8 cellular contexts compared by ENCODE assay signal in the genomic region with DNA sequence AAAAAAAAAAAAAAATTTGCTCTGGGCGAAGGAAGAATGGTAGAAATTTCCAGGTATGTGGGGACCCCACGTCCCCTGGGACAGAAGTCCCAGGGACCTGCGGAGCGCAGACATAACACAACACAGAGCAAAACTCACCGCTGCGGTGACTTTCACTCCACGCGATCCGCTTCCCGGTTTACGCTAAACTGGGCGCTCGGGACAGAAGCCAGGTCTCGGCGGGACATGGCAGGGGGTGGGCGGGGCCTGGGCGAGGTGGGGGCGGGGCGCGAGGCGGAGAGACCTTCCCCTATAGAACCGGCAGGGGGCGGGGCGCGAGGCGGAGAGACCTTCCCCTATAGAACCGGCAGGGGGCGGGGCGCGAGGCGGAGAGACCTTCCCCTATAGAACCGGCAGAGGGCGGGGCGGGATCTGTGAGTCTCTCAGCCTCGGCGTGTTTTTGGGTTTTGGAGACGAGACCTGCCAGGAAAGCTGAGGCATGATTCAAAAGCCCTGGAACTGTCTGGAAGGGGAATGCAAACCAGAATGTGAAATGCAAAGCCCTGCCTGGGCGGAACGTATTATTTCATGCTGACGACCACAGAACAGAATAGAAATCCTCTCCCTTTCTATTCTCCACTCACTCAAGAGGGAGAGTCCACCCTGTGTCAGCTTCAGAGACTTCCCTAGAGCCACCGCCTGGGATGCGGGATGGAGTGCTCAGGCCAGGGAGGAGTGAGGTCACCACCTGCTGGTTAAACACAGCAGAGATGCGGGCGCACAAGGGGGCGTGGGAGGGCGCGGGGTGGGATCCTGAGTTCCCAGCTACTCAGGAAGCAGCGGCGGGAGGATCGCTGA. TPM values are rescaled to one million over a fixed set of nuclear protein-coding genes. Genes with fewer than 3 reads are reported as not detected.
A peak's percentile ranks its signal among the peaks of the same experiment; 100 is the strongest.
DNase-seq lines count a peak whose midpoint lies in the region; ATAC-seq and TF ChIP-seq lines count a peak whose summit lies in the region.

No MANE protein-coding gene starts in this region.

- H3K27ac Mint-ChIP-seq in GM23338 = no peak overlapping the region
- no peak overlapping the region for H3K27ac Mint-ChIP-seq in stimulated activated naive CD8-positive, alpha-beta T cell treated with anti-CD3 and anti-CD28 coated beads, Interleukin-15, Interleukin-2, amounts not matched to agents 100 ng/mL and 50 ng/mL, for 24 hours

- no peak overlapping the region for H3K27ac ChIP-seq in GM23338 (ENCODE audit: low read depth)
- H3K27ac ChIP-seq in RWPE2 (ENCODE audit: poor library complexity, severe bottlenecking) = peak overlapping the region; percentile 87
- no peak overlapping the region for H3K27ac ChIP-seq in foreskin keratinocyte

- no peaks in the 10 kb centered on the region; the same call in 1 of the 3 replicates for H3K9me3 Mint-ChIP-seq in GM23338
- peaks cover 24% of the 10 kb centered on the region for H3K9me3 Mint-ChIP-seq in stimulated activated naive CD8-positive, alpha-beta T cell treated with anti-CD3 and anti-CD28 coated beads, Interleukin-15, Interleukin-2, amounts not matched to agents 100 ng/mL and 50 ng/mL, for 24 hours

- TF ChIP-seq CTCF in GM23338 (conservative IDR thresholded peaks at IDR 0.05; ENCODE audit: low read depth in 2 of 2) = peak; percentile 47 to 60
- TF ChIP-seq CTCF in RWPE2 (IDR thresholded peaks at IDR 0.05; ENCODE audit: poor library complexity, severe bottlenecking) = peak; percentile 46
- TF ChIP-seq CTCF in foreskin keratinocyte (conservative IDR thresholded peaks at IDR 0.05) = peak; percentile 63

- peak overlapping the region; percentile 79 for H3K4me3 Mint-ChIP-seq in GM23338
- H3K4me3 Mint-ChIP-seq in stimulated activated naive CD8-positive, alpha-beta T cell treated with anti-CD3 and anti-CD28 coated beads, Interleukin-15, Interleukin-2, amounts not matched to agents 100 ng/mL and 50 ng/mL, for 24 hours = peak overlapping the region; percentile 76

- H3K9me3 ChIP-seq in RWPE2 (ENCODE audit: severe bottlenecking) = no peaks in the 10 kb centered on the region
- H3K9me3 ChIP-seq in neuron (ENCODE audit: low read length) = peaks cover 7% of the 10 kb centered on the region

- peaks cover 15% of the 10 kb centered on the region for H3K4me1 Mint-ChIP-seq in GM23338
- H3K4me1 Mint-ChIP-seq in stimulated activated naive CD8-positive, alpha-beta T cell treated with anti-CD3 and anti-CD28 coated beads, Interleukin-15, Interleukin-2, amounts not matched to agents 100 ng/mL and 50 ng/mL, for 24 hours (ENCODE audit: low read depth) = peaks cover 10% of the 10 kb centered on the region

- H3K9me2 ChIP-seq in GM23338 (ENCODE audit: insufficient read depth) = no peaks in the 10 kb centered on the region

- H3K27me3 Mint-ChIP-seq in GM23338 (ENCODE audit: insufficient read depth, low read depth, poor library complexity) = peaks cover 54% of the 10 kb centered on the region
- H3K27me3 Mint-ChIP-seq in stimulated activated naive CD8-positive, alpha-beta T cell treated with anti-CD3 and anti-CD28 coated beads, Interleukin-15, Interleukin-2, amounts not matched to agents 100 ng/mL and 50 ng/mL, for 24 hours = peaks cover 14% of the 10 kb centered on the region

- H3K27me3 ChIP-seq in GM23338 (ENCODE audit: insufficient read depth) (peaks cover 81% of the 10 kb centered on the region), RWPE2 (ENCODE audit: insufficient read depth, poor library complexity, severe bottlenecking) (no peaks in the 10 kb centered on the region), foreskin keratinocyte (no peaks in the 10 kb centered on the region), neuron (ENCODE audit: insufficient read depth, low read length) (no peaks in the 10 kb centered on the region)

- no peaks in the 10 kb centered on the region for H4K20me1 ChIP-seq in GM23338 (replicated peaks; ENCODE audit: insufficient read depth)

- no peaks in the 10 kb centered on the region for H3K36me3 Mint-ChIP-seq in GM23338 (ENCODE audit: low read depth)
- H3K36me3 Mint-ChIP-seq in stimulated activated naive CD8-positive, alpha-beta T cell treated with anti-CD3 and anti-CD28 coated beads, Interleukin-15, Interleukin-2, amounts not matched to agents 100 ng/mL and 50 ng/mL, for 24 hours (ENCODE audit: low read depth) = peaks cover 23% of the 10 kb centered on the region

- peak; percentile 92 for DNase-seq in GM23338 (ENCODE audit: low spot score)
- DNase-seq in RWPE2 (ENCODE audit: low spot score) = peak; percentile 80
- DNase-seq in activated naive CD4-positive, alpha-beta T cell (lab: John Stamatoyannopoulos, UW) = peak; percentile 13 to 74 (median 55)
- DNase-seq in foreskin keratinocyte = peak; percentile 54 to 81

- H3K4me3 ChIP-seq in GM23338 = peak overlapping the region; percentile 67
- H3K4me3 ChIP-seq in RWPE2 (ENCODE audit: severe bottlenecking) = peak overlapping the region; percentile 30
- peak overlapping the region; percentile 49 for H3K4me3 ChIP-seq in neuron (ENCODE audit: low read length)

- peak; percentile 55 for ATAC-seq in GM23338
- peak; percentile 62 for ATAC-seq in RWPE2 (ENCODE audit: low read depth)
- ATAC-seq in foreskin keratinocyte = peak; percentile 82
- ATAC-seq in HG03045 (IDR thresholded peaks at IDR 0.05; ENCODE audit: unreplicated experiment) = no peak
- no peak for ATAC-seq in GM21619 (IDR thresholded peaks at IDR 0.05; ENCODE audit: unreplicated experiment)

- H3K79me2 ChIP-seq in GM23338 (replicated peaks; ENCODE audit: insufficient read depth) = no peaks in the 10 kb centered on the region

- no peaks in the 10 kb centered on the region for H3K36me3 ChIP-seq in GM23338 (ENCODE audit: insufficient read depth)
- H3K36me3 ChIP-seq in RWPE2 (ENCODE audit: low read depth) = no peaks in the 10 kb centered on the region
- no peaks in the 10 kb centered on the region for H3K36me3 ChIP-seq in neuron (ENCODE audit: insufficient read depth, low read length)

- peak overlapping the region; percentile 95 for H2AFZ ChIP-seq in GM23338
- peak overlapping the region; percentile 21 for H2AFZ ChIP-seq in neuron (ENCODE audit: low read depth, low read length)

- H3F3A ChIP-seq in GM23338 (replicated peaks; ENCODE audit: low read depth) = 0 out of 2 replicates have a peak, but pooled peaks cover 3% of the 10 kb centered on the region

- H3K4me1 ChIP-seq in GM23338 (ENCODE audit: insufficient read depth) = peaks cover 9% of the 10 kb centered on the region
- peaks cover 12% of the 10 kb centered on the region for H3K4me1 ChIP-seq in RWPE2 (ENCODE audit: insufficient read depth, poor library complexity, severe bottlenecking)
- H3K4me1 ChIP-seq in foreskin keratinocyte = peaks cover 13% of the 10 kb centered on the region
- peaks cover 4% of the 10 kb centered on the region for H3K4me1 ChIP-seq in neuron (ENCODE audit: insufficient read depth, low read length)

- H3K4me2 ChIP-seq in GM23338 = peak overlapping the region; percentile 94

RNA-seq across cellular contexts. Expression of a gene that starts 20.2 kb away (rescaled TPM):
- total RNA-seq in GM23338 (2014; rRNA removed; shearing (Covaris generic)) = 0.21 and 0.35 TPM in 2 replicates
- 0.23 and 0.26 TPM in 2 replicates for polyA plus RNA-seq in GM23338 (2016; fragmentation: Nextera tagmentation; extraction: Ambion mirVana)
- total RNA-seq in foreskin keratinocyte = not detected in 2 replicates
- not detected in 2 replicates for polyA plus RNA-seq in foreskin keratinocyte

RNA-seq across cellular contexts. Expression of a gene that starts 30.9 kb away (rescaled TPM):
- 9.5 and 17.0 TPM in 2 replicates for total RNA-seq in GM23338 (2014; rRNA removed; shearing (Covaris generic))
- polyA plus RNA-seq in GM23338 (2016; fragmentation: Nextera tagmentation; extraction: Ambion mirVana) (4.5 and 7.0 TPM in 2 replicates), foreskin keratinocyte (1.9 and 2.0 TPM in 2 replicates)
- 5.4 and 8.4 TPM in 2 replicates for total RNA-seq in foreskin keratinocyte

RNA-seq across cellular contexts. Expression of a gene that starts 51.0 kb away (rescaled TPM):
- total RNA-seq in GM23338 (2014; rRNA removed; shearing (Covaris generic)) = 0.87 and 1.4 TPM in 2 replicates
- polyA plus RNA-seq in GM23338 (2016; fragmentation: Nextera tagmentation; extraction: Ambion mirVana) (0.59 and 0.74 TPM in 2 replicates), foreskin keratinocyte (not detected in 2 replicates)
- total RNA-seq in foreskin keratinocyte = not detected in 2 replicates

Comparison
In these comparisons a context has a peak if more than half of its experiments do, and no peak if none do; other contexts are left out.
1. ATAC-seq: peak in GM23338 (single experiment), RWPE2 (single experiment) and foreskin keratinocyte (single experiment); none in HG03045 (single experiment) and GM21619 (single experiment).
2. Peak in every context shown above with its lines, with median percentiles within 50 percentile points of each other: DNase-seq, H3K4me3 ChIP-seq and CTCF ChIP-seq.